36 cellular contexts compared by ENCODE assay signal in the genomic region with DNA sequence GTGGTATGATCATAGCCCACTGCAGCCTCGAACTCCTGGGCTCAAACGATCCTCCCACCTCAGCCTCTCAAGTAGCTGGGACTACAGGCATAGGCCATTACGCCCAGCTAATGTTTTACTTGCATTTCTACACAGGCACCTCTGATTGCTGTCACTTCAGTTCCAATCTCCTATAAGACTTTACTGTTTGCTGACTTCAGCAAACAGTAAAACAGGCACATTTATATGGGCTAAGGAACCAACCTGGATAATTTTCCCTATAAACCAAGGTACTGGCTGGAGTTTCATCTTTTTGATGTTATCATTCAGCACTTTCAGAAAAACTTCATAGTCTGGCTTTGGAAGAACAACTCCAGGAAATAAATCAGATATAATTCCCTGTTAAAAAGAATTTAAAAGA.
"Had no signal": no experiment of that assay in that cellular context is flagged by ENCODE, and none has a peak within 500 bp of the region (broad histone marks: within the 10 kb centered on the region; RNA-seq: fewer than 3 reads in every experiment).

No MANE protein-coding gene starts in this region.

- H3K9me3 ChIP-seq: MG63 had no signal

- DNase-seq: Karpas-422, Kasumi-1, KG1, MG63, MM.1S, MV-4-11, NCI-H1048, NCI-H1092, NCI-H1092 treated with DMSO at 0.1 percent for 48 hours, NCI-H1105, NCI-H1105 treated with DMSO at 0.1 percent for 48 hours, NCI-H1417, NCI-H1417 treated with DMSO at 0.1 percent for 48 hours, NCI-H1436, NCI-H1436 treated with DMSO at 0.1 percent for 48 hours, NCI-H146, NCI-H1694, NCI-H1694 treated with DMSO at 0.1 percent for 48 hours, NCI-H187, NCI-H187 treated with DMSO at 0.1 percent for 48 hours, NCI-H1930, NCI-H2029, NCI-H2029 treated with DMSO at 0.1 percent for 48 hours, NCI-H2081, NCI-H2081 treated with DMSO at 0.1 percent for 48 hours, NCI-H2107, NCI-H2171, NCI-H2171 treated with DMSO at 0.1 percent for 48 hours, NCI-H2227 treated with DMSO at 0.1 percent for 48 hours, NCI-H226, NCI-H345, NCI-H446, NCI-H446 treated with DMSO at 0.1 percent for 48 hours, NCI-H510A, NCI-H510A treated with DMSO at 0.1 percent for 48 hours had no signal

- H3K4me3 ChIP-seq: MG63 had no signal

- H3K27ac ChIP-seq: KMS-11 had no signal

- H3K27me3 ChIP-seq: MG63 had no signal

- H3K4me2 ChIP-seq: KMS-11 had no signal

- H3K36me3 ChIP-seq: MG63 had no signal

- H3K9ac ChIP-seq: KMS-11 had no signal
